In genomic region chr11:31676280-31676982, GRCh38 we compare ENCODE assay signal across 20 cellular contexts.
A peak's percentile ranks its signal among the peaks of the same experiment; 100 is the strongest.
DNase-seq lines count a peak whose midpoint lies in the region; ATAC-seq, FAIRE-seq and TF ChIP-seq lines count a peak whose summit lies in the region.
"Had no signal": no experiment of that assay in that cellular context is flagged by ENCODE, and none has a peak within 500 bp of the region (broad histone marks: within the 10 kb centered on the region; RNA-seq: fewer than 3 reads in every experiment).

No MANE protein-coding gene starts in this region.

- TF ChIP-seq CTCF in A549 (IDR thresholded peaks at IDR 0.05) = no peak
- no peak for TF ChIP-seq CTCF in cardiac fibroblast (IDR thresholded peaks at IDR 0.05; ENCODE audit: low read depth, low read length)
- TF ChIP-seq CTCF in osteoblast (IDR thresholded peaks at IDR 0.05; ENCODE audit: extremely low read depth, low read depth, low read length) = no peak

- H3K9me3 ChIP-seq in A549 = no peaks in the 10 kb centered on the region
- no peaks in the 10 kb centered on the region for H3K9me3 ChIP-seq in small intestine (ENCODE audit: control insufficient read depth, low read depth)
- H3K9me3 ChIP-seq in osteoblast (ENCODE audit: low read depth, low read length) = no peaks in the 10 kb centered on the region

- CTCF ChIA-PET in A549 (lab: Yijun Ruan, JAX) = interaction anchor here (1.1 kb wide), 1 partner anchor 140 kb away, joined by 3 read pairs; no protein-coding TSS in a partner anchor

- TF ChIP-seq POLR2A in A549 (IDR thresholded peaks at IDR 0.05; ENCODE audit: low read length) = no peak

- H2AFZ ChIP-seq in osteoblast (ENCODE audit: low read length) = no peak overlapping the region
- H2AFZ ChIP-seq: GM23248 had no signal

- H3K4me2 ChIP-seq in A549 (no peak overlapping the region), osteoblast (ENCODE audit: insufficient read depth, low read length) (no peak overlapping the region)

- FAIRE-seq in A549 (lab: Jason Lieb, UNC) (peak; percentile 7), small intestine (lab: Jason Lieb, UNC) (no peak)
- FAIRE-seq: GM12892, H1 had no signal

- no peak for TF ChIP-seq EP300 in A549 (IDR thresholded peaks at IDR 0.05)

- WGBS in A549 (ENCODE audit: missing lambda C conversion rate) = 90% methylated on average over 1 of the region's 1 CpG
- WGBS in small intestine, 3 donors = 94 to 98% (median 95%) methylated on average over 1 of the region's 1 CpG

- H3K79me2 ChIP-seq in osteoblast (ENCODE audit: insufficient read depth, low read length) = no peaks in the 10 kb centered on the region

- H3K27me3 ChIP-seq in small intestine (ENCODE audit: control insufficient read depth in 2 of 2, insufficient read depth in 2 of 2, low read length in 2 of 2) = no peaks in the 10 kb centered on the region
- H3K27me3 ChIP-seq in osteoblast (ENCODE audit: insufficient read depth, low read length) = no peaks in the 10 kb centered on the region

- TF ChIP-seq RAD21 in A549 (conservative IDR thresholded peaks at IDR 0.05 in 1 of 2, IDR thresholded peaks at IDR 0.05 in 1 of 2) = no peak

- H3K4me3 ChIP-seq in A549 = no peak overlapping the region
- no peak overlapping the region for H3K4me3 ChIP-seq in cardiac fibroblast (replicated peaks in 1 of 2; ENCODE audit: low read depth in 2 of 2, low read length in 2 of 2)
- H3K4me3 ChIP-seq in small intestine (ENCODE audit: low read depth in 1 of 2, low read length in 2 of 2) = no peak overlapping the region
- no peak overlapping the region for H3K4me3 ChIP-seq in osteoblast (ENCODE audit: insufficient read depth, low read length)
- H3K4me3 ChIP-seq: GM23248 had no signal

- POLR2A ChIA-PET in A549 (lab: Yijun Ruan, JAX) = no interaction called here

- H4K20me1 ChIP-seq in osteoblast (ENCODE audit: insufficient read depth, low read length) = no peaks in the 10 kb centered on the region

- no peaks in the 10 kb centered on the region for H3K4me1 ChIP-seq in A549
- no peaks in the 10 kb centered on the region for H3K4me1 ChIP-seq in small intestine (ENCODE audit: control insufficient read depth in 2 of 2, insufficient read depth in 1 of 2, low read depth in 1 of 2, low read length in 1 of 2)
- H3K4me1 ChIP-seq in osteoblast (ENCODE audit: insufficient read depth, low read length) = no peaks in the 10 kb centered on the region

- ATAC-seq in A549 = no peak
- no peak for ATAC-seq in HG03521 (IDR thresholded peaks at IDR 0.05; ENCODE audit: unreplicated experiment)

- DNase-seq in A549 (ENCODE audit: low read depth in 1 of 2, low spot score in 1 of 2) (no peak), NCI-H82 (lab: John Stamatoyannopoulos, UW) (peak; percentile 45), cardiac fibroblast (ENCODE audit: low read depth in 2 of 2) (peak; percentile 29 to 40), iris pigment epithelial cell (ENCODE audit: low read depth) (peak; percentile 65), small intestine (no peak), osteoblast (ENCODE audit: insufficient read length, low spot score, missing footprints) (no peak)
- DNase-seq: 8988T; C1 segment of cervical spinal cord; Calu3; CD4-positive, alpha-beta memory T cell; COR-L47; DMS53; DMS79 treated with DMSO at 0.1 percent for 48 hours; GF-D8; GM23248; H7; HCEC 1CT had no signal

- H3K36me3 ChIP-seq in small intestine (ENCODE audit: control insufficient read depth in 2 of 2, insufficient read depth in 2 of 2, low read length in 2 of 2) (no peaks in the 10 kb centered on the region), osteoblast (ENCODE audit: insufficient read depth, low read length) (no peaks in the 10 kb centered on the region)

- no peak overlapping the region for H3K27ac ChIP-seq in A549
- no peak overlapping the region for H3K27ac ChIP-seq in small intestine (ENCODE audit: low read depth in 1 of 2, low read length in 1 of 2)
- no peak overlapping the region for H3K27ac ChIP-seq in osteoblast (ENCODE audit: low read depth, low read length)
- H3K27ac ChIP-seq: GM23248 had no signal

TF ChIP-seq in A549, 52 proteins besides CTCF, POLR2A, EP300 and RAD21:
- TF ChIP-seq ZSCAN20 (CRISPR knock-in tag; IDR thresholded peaks at IDR 0.05) (no peak), JUN (IDR thresholded peaks at IDR 0.05) (no peak), MAFK (IDR thresholded peaks at IDR 0.05; ENCODE audit: partially characterized antibody) (no peak), HES2 (IDR thresholded peaks at IDR 0.05) (no peak), JUNB (IDR thresholded peaks at IDR 0.05) (no peak), CEBPB (IDR thresholded peaks at IDR 0.05) (no peak), HMGXB4 (CRISPR knock-in tag; IDR thresholded peaks at IDR 0.05; ENCODE audit: borderline replicate concordance) (no peak), CBX8 (IDR thresholded peaks at IDR 0.05) (no peak), NFE2L2 (conservative IDR thresholded peaks at IDR 0.05; ENCODE audit: low read length) (no peak), ZC3H11A (IDR thresholded peaks at IDR 0.05) (no peak)

Comparison
In these comparisons a context has a peak if more than half of its experiments do, and no peak if none do; other contexts are left out.
1. DNase-seq: peak in NCI-H82 (single experiment), cardiac fibroblast (2 of 2) and iris pigment epithelial cell (single experiment); none in A549 (0 of 2), small intestine (single experiment) and osteoblast (single experiment).